8 cellular contexts compared by ENCODE assay signal in the genomic region with DNA sequence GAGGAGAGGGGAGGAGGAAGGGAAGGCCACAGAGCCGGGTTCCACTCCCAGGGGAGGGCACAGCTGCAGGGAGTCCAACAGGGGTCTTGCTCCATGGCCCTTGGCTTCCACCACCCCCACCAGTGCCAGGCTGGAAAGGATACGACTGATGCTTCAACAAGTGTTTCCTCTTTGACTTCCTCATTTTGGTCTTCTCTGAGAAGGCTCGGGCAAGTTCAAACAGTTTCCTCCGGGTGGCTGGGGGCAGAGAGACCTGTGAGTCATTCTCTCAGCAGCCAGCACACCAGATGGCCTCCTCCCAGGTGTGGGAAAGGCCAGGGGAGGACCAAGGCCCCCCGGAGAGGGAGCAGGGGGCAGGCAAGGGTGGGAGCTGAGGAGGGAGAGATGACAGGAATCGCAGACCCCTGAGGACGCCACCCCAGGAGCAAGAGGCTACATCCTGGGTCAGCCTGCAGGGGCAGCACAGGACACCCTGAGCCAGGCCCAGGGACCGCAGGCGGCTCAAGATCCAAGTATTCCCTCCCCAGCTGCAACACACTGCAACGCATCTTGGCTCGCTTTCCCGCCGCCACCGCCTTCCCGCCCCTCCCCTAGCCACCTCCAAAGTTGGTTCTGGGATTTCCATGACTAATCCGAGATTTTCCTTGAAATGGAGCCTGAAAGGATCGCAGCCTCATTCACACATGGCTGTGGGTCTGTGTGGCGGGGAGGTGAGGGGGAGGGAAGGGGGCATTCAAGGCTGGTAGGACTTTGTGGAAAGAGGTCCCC. TPM values are rescaled to one million over a fixed set of nuclear protein-coding genes. Genes with fewer than 3 reads are reported as not detected.
A peak's percentile ranks its signal among the peaks of the same experiment; 100 is the strongest.
DNase-seq lines count a peak whose midpoint lies in the region; ATAC-seq and TF ChIP-seq lines count a peak whose summit lies in the region.

No MANE protein-coding gene starts in this region.

- no peaks in the 10 kb centered on the region for H3K27me3 ChIP-seq in neutrophil
- H3K27me3 ChIP-seq in CD8-positive, alpha-beta memory T cell (ENCODE audit: insufficient read depth, low read length, poor library complexity, severe bottlenecking), result no peaks in the 10 kb centered on the region

- H3K9me3 Mint-ChIP-seq in CD8-positive, alpha-beta memory T cell, result no peaks in the 10 kb centered on the region

- H3K4me3 Mint-ChIP-seq in CD8-positive, alpha-beta memory T cell, result no peak overlapping the region

- H3K36me3 ChIP-seq in neutrophil, result peaks cover 26% of the 10 kb centered on the region
- no peaks in the 10 kb centered on the region for H3K36me3 ChIP-seq in CD8-positive, alpha-beta memory T cell (ENCODE audit: insufficient read depth, low read length)

- H3K27ac ChIP-seq in neutrophil, result peak overlapping the region; percentile 83
- no peak overlapping the region for H3K27ac ChIP-seq in CD8-positive, alpha-beta memory T cell (ENCODE audit: low read depth, low read length)

- no peak overlapping the region for H3K27ac Mint-ChIP-seq in CD8-positive, alpha-beta memory T cell

- H3K27me3 Mint-ChIP-seq in CD8-positive, alpha-beta memory T cell, result peaks cover 9 to 23% of the 10 kb centered on the region in 2 donors

- DNase-seq in GM03348 (ENCODE audit: low spot score) (peak; percentile 93), HuH-7.5 (ENCODE audit: low spot score) (peak; percentile 41), UCSD-AML1 (lab: John Stamatoyannopoulos, UW; ENCODE audit: unreplicated experiment) (peak; percentile 87), fibroblast of peridontal ligament (ENCODE audit: extremely low read depth) (peak; percentile 87), NCI-H146 treated with DMSO at 0.1 percent for 48 hours (lab: John Stamatoyannopoulos, UW; ENCODE audit: unreplicated experiment) (no peak)
- no peak for DNase-seq in CD8-positive, alpha-beta memory T cell

- peaks cover 0 to 7% (median 0%) of the 10 kb centered on the region in 3 donors for H3K4me1 Mint-ChIP-seq in CD8-positive, alpha-beta memory T cell

- POLR2A ChIA-PET in CD8-positive, alpha-beta memory T cell (lab: Charles Lee), result no interaction called here

- peak; percentile 73 for ATAC-seq in GM21381 (IDR thresholded peaks at IDR 0.05; ENCODE audit: unreplicated experiment)

- H3K4me3 ChIP-seq in neutrophil (ENCODE audit: low read depth in 1 of 2, low read length in 1 of 2), result peak overlapping the region; percentile 4 to 28
- no peak overlapping the region for H3K4me3 ChIP-seq in CD8-positive, alpha-beta memory T cell (ENCODE audit: low read length)

- CTCF ChIA-PET in CD8-positive, alpha-beta memory T cell (lab: Charles Lee), result interaction anchor here (1.6 kb wide), 1 partner anchor 10 kb away, joined by 7 read pairs; no protein-coding TSS in a partner anchor

- TF ChIP-seq CTCF in neutrophil (IDR thresholded peaks at IDR 0.05), result peak; percentile 65

- no peaks in the 10 kb centered on the region for H3K36me3 Mint-ChIP-seq in CD8-positive, alpha-beta memory T cell

- peaks cover 36 to 41% of the 10 kb centered on the region in 2 experiments for H3K4me1 ChIP-seq in neutrophil (ENCODE audit: control insufficient read depth in 1 of 2, insufficient read depth in 1 of 2, low read depth in 1 of 2, low read length in 1 of 2)
- H3K4me1 ChIP-seq in CD8-positive, alpha-beta memory T cell (ENCODE audit: insufficient read depth, low read length), result peaks cover 8% of the 10 kb centered on the region

- no peaks in the 10 kb centered on the region for H3K9me3 ChIP-seq in neutrophil
- no peaks in the 10 kb centered on the region for H3K9me3 ChIP-seq in CD8-positive, alpha-beta memory T cell (ENCODE audit: low read length)

RNA-seq across cellular contexts. Expression of gene MRPS23, which starts 18.3 kb away (rescaled TPM):
- total RNA-seq in CD8-positive, alpha-beta memory T cell, result 10 to 100 TPM; 83.1 to 88.5 TPM
- 42.6 TPM for polyA plus RNA-seq in CD8-positive, alpha-beta memory T cell

Comparison
In these comparisons a context has a peak if more than half of its experiments do, and no peak if none do; other contexts are left out.
1. DNase-seq: peak in GM03348 (single experiment), HuH-7.5 (single experiment), UCSD-AML1 (single experiment) and fibroblast of peridontal ligament (single experiment); none in CD8-positive, alpha-beta memory T cell (0 of 5) and NCI-H146 treated with DMSO at 0.1 percent for 48 hours (single experiment).